Comparison of ENCODE assay signal across 7 cellular contexts in genomic region chr10:132434405-132435005, GRCh38. TPM values are rescaled to one million over a fixed set of nuclear protein-coding genes. Genes with fewer than 3 reads are reported as not detected.
DNase-seq lines count a peak whose midpoint lies in the region; ATAC-seq and TF ChIP-seq lines count a peak whose summit lies in the region.

No MANE protein-coding gene starts in this region.

- peak overlapping the region; percentile 5 for H3K4me3 ChIP-seq in effector memory CD4-positive, alpha-beta T cell (ENCODE audit: insufficient read depth, low read depth, low read length, poor library complexity, severe bottlenecking)
- H3K4me3 ChIP-seq in sigmoid colon: no peak overlapping the region

- TF ChIP-seq POLR2A in sigmoid colon (IDR thresholded peaks at IDR 0.05): no peak

- H3K9me3 ChIP-seq in effector memory CD4-positive, alpha-beta T cell (ENCODE audit: control insufficient read depth, low read length): no peaks in the 10 kb centered on the region
- H3K9me3 ChIP-seq in sigmoid colon: no peaks in the 10 kb centered on the region

- no peaks in the 10 kb centered on the region for H3K36me3 ChIP-seq in effector memory CD4-positive, alpha-beta T cell (ENCODE audit: control insufficient read depth, insufficient read depth, low read length)
- no peaks in the 10 kb centered on the region for H3K36me3 ChIP-seq in sigmoid colon

- ATAC-seq in HG02885 (IDR thresholded peaks at IDR 0.05; ENCODE audit: poor library complexity, unreplicated experiment): peak; percentile 52
- no peak for ATAC-seq in stimulated activated effector memory CD8-positive, alpha-beta T cell treated with anti-CD3 and anti-CD28 coated beads, Interleukin-12 subunit alpha, Interleukin-12 subunit beta, amount 100 ng/mL, for 72 hours
- ATAC-seq in HG03039 (IDR thresholded peaks at IDR 0.05; ENCODE audit: unreplicated experiment): no peak

- H3K27ac ChIP-seq in effector memory CD4-positive, alpha-beta T cell (ENCODE audit: insufficient read depth, low read length, poor library complexity, severe bottlenecking): no peak overlapping the region
- H3K27ac ChIP-seq in sigmoid colon: no peak overlapping the region

- TF ChIP-seq EP300 in sigmoid colon (IDR thresholded peaks at IDR 0.05): no peak

- no peaks in the 10 kb centered on the region for H3K9me3 Mint-ChIP-seq in T-helper 2 cell treated with Interferon-gamma antibody and Interleukin-4, amounts not matched to agents 5 μg/mL and 100 μg/mL, for 36 hours
- no peaks in the 10 kb centered on the region for H3K9me3 Mint-ChIP-seq in stimulated activated effector memory CD8-positive, alpha-beta T cell treated with anti-CD3 and anti-CD28 coated beads, Interleukin-12 subunit alpha, Interleukin-12 subunit beta, amount 100 ng/mL, for 72 hours

- H3K27me3 Mint-ChIP-seq in T-helper 2 cell treated with Interferon-gamma antibody and Interleukin-4, amounts not matched to agents 5 μg/mL and 100 μg/mL, for 36 hours (ENCODE audit: low read depth): no peaks in the 10 kb centered on the region

- H3K27ac Mint-ChIP-seq in T-helper 2 cell treated with Interferon-gamma antibody and Interleukin-4, amounts not matched to agents 5 μg/mL and 100 μg/mL, for 36 hours: no peak overlapping the region
- peak overlapping the region; percentile 29 for H3K27ac Mint-ChIP-seq in stimulated activated effector memory CD8-positive, alpha-beta T cell treated with anti-CD3 and anti-CD28 coated beads, Interleukin-12 subunit alpha, Interleukin-12 subunit beta, amount 100 ng/mL, for 72 hours

- H3K4me1 ChIP-seq in effector memory CD4-positive, alpha-beta T cell (ENCODE audit: control insufficient read depth, insufficient read depth, low read length, poor library complexity, severe bottlenecking): no peaks in the 10 kb centered on the region
- peaks cover 0 to 4% (median 0%) of the 10 kb centered on the region in 4 donors for H3K4me1 ChIP-seq in sigmoid colon

- no peaks in the 10 kb centered on the region for H3K27me3 ChIP-seq in effector memory CD4-positive, alpha-beta T cell (replicated peaks; ENCODE audit: control insufficient read depth, insufficient read depth, low read length, poor library complexity, severe bottlenecking)
- no peaks in the 10 kb centered on the region for H3K27me3 ChIP-seq in sigmoid colon

- peak; percentile 47 for DNase-seq in T-helper 2 cell treated with Interferon-gamma antibody and Interleukin-4, amounts not matched to agents 5 μg/mL and 100 μg/mL, for 36 hours (ENCODE audit: low spot score)
- DNase-seq in effector memory CD4-positive, alpha-beta T cell: no peak
- peak in 1 of 2 donors; percentile 24 for DNase-seq in stimulated activated effector memory CD8-positive, alpha-beta T cell treated with anti-CD3 and anti-CD28 coated beads, Interleukin-12 subunit alpha, Interleukin-12 subunit beta, amount 100 ng/mL, for 72 hours (ENCODE audit: low spot score in 2 of 2)
- DNase-seq in NCI-H1436 treated with DMSO at 0.1 percent for 48 hours (lab: John Stamatoyannopoulos, UW) (no peak), sigmoid colon (no peak)

- no peak for TF ChIP-seq CTCF in sigmoid colon (IDR thresholded peaks at IDR 0.05)

- peaks cover 2% of the 10 kb centered on the region for H3K4me1 Mint-ChIP-seq in T-helper 2 cell treated with Interferon-gamma antibody and Interleukin-4, amounts not matched to agents 5 μg/mL and 100 μg/mL, for 36 hours (ENCODE audit: low read depth)
- H3K4me1 Mint-ChIP-seq in stimulated activated effector memory CD8-positive, alpha-beta T cell treated with anti-CD3 and anti-CD28 coated beads, Interleukin-12 subunit alpha, Interleukin-12 subunit beta, amount 100 ng/mL, for 72 hours: peaks cover 9% of the 10 kb centered on the region

- WGBS in sigmoid colon, 2 donors: 54 to 74% methylated on average over 12 of the region's 12 CpGs

- H3K36me3 Mint-ChIP-seq in T-helper 2 cell treated with Interferon-gamma antibody and Interleukin-4, amounts not matched to agents 5 μg/mL and 100 μg/mL, for 36 hours (ENCODE audit: low read depth): no peaks in the 10 kb centered on the region
- H3K36me3 Mint-ChIP-seq in stimulated activated effector memory CD8-positive, alpha-beta T cell treated with anti-CD3 and anti-CD28 coated beads, Interleukin-12 subunit alpha, Interleukin-12 subunit beta, amount 100 ng/mL, for 72 hours: no peaks in the 10 kb centered on the region

- intact Hi-C loops in sigmoid colon (cut with DNase I): no loop called here

- H3K4me3 Mint-ChIP-seq in T-helper 2 cell treated with Interferon-gamma antibody and Interleukin-4, amounts not matched to agents 5 μg/mL and 100 μg/mL, for 36 hours: peak overlapping the region; percentile 42
- H3K4me3 Mint-ChIP-seq in stimulated activated effector memory CD8-positive, alpha-beta T cell treated with anti-CD3 and anti-CD28 coated beads, Interleukin-12 subunit alpha, Interleukin-12 subunit beta, amount 100 ng/mL, for 72 hours: no peak overlapping the region

RNA-seq across cellular contexts. Expression of gene PWWP2B, which starts 37.5 kb away (rescaled TPM):
- total RNA-seq in sigmoid colon: 10 to 100 TPM in 1 of 4 donors, 1 to 10 TPM in 3; 7.7 to 10.2 (median 9.3) TPM
- 10 to 100 TPM; 27.0 to 50.8 (median 28.2) TPM for polyA plus RNA-seq in sigmoid colon
